ENCODE assay signal across 11 cellular contexts in the genomic region with DNA sequence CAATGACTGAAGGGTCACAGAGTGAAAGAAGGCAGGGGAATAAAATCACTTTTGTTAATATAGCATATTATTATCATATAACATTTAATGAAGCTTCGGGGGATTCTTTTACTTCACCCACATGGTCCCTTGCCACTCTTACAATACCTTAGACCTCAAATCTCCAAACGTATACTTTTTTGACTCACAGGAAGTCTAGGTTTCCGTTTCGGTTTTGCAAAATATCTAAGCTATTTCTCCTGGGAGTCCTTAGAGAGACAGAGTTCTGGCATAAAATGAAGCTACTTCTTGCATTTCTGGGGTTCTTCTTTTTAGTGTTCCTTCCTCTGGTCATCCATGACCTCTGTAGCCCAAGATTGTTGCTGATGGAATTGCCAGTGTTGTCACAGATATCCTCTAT.
DNase-seq lines count a peak whose midpoint lies in the region; ATAC-seq, FAIRE-seq and TF ChIP-seq lines count a peak whose summit lies in the region.
"Had no signal": no experiment of that assay in that cellular context is flagged by ENCODE, and none has a peak within 500 bp of the region (broad histone marks: within the 10 kb centered on the region; RNA-seq: fewer than 3 reads in every experiment).

No MANE protein-coding gene starts in this region.

- DNase-seq in dermis blood vessel endothelial cell (peak; percentile 55), AG08396 (ENCODE audit: low spot score) (no peak), NCI-H1436 treated with DMSO at 0.1 percent for 48 hours (lab: John Stamatoyannopoulos, UW) (no peak), erythroblast (lab: John Stamatoyannopoulos, UW) (no peak), frontal cortex (ENCODE audit: low spot score in 2 of 2) (no peak)
- DNase-seq: activated CD4-positive, alpha-beta T cell treated with anti-CD3 and anti-CD28 coated beads for 48 hours; endodermal cell; NCI-H2029 treated with DMSO at 0.1 percent for 48 hours had no signal

- peak; percentile 93 for ATAC-seq in GM18517 (IDR thresholded peaks at IDR 0.05; ENCODE audit: unreplicated experiment)
- ATAC-seq in GM21515 (IDR thresholded peaks at IDR 0.05; ENCODE audit: unreplicated experiment), result peak; percentile 87
- ATAC-seq in HG03354 (IDR thresholded peaks at IDR 0.05; ENCODE audit: poor library complexity, severe bottlenecking, unreplicated experiment), result peak; percentile 98

- no peak for FAIRE-seq in frontal cortex (lab: Jason Lieb, UNC)

- no peak for TF ChIP-seq POLR2A in erythroblast (IDR thresholded peaks at IDR 0.05; ENCODE audit: low read length)
